Comparison of ENCODE assay signal across 14 cellular contexts in the genomic region with DNA sequence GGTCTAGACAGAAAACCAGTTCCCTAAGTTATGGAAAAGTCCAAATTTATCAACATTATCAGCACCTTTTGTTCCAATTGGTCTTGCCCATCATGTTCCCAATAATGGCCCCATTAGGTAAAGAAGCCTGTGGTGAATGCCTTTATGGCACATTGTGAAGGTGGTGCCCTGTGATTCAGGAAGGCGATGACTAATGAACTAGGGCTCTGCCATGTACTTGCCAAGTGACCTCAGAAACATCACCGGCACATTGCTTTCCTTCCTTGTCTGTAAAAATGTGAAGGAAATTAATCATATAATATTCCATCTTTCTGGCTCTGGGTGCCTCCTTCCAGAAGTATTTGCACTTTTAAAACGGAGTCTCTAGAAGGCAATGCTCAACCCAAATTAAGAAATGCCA.
DNase-seq lines count a peak whose midpoint lies in the region; ATAC-seq and TF ChIP-seq lines count a peak whose summit lies in the region.
"Had no signal": no experiment of that assay in that cellular context is flagged by ENCODE, and none has a peak within 500 bp of the region (broad histone marks: within the 10 kb centered on the region; RNA-seq: fewer than 3 reads in every experiment).

No MANE protein-coding gene starts in this region.

- ATAC-seq in left colon = peak; percentile 68
- ATAC-seq in HG02938 (IDR thresholded peaks at IDR 0.05; ENCODE audit: unreplicated experiment) = no peak
- no peak for ATAC-seq in HG03108 (IDR thresholded peaks at IDR 0.05; ENCODE audit: unreplicated experiment)
- ATAC-seq: stimulated activated naive CD8-positive, alpha-beta T cell treated with anti-CD3 and anti-CD28 coated beads, Interleukin-15, Interleukin-2, amounts not matched to agents 100 U/mL and 50 U/mL, for 24 hours had no signal

- H3K4me1 Mint-ChIP-seq in Calu3 (ENCODE audit: low read depth, unreplicated experiment) = peaks cover 17% of the 10 kb centered on the region
- H3K4me1 Mint-ChIP-seq in activated T-cell treated with anti-CD3 and anti-CD28 coated beads, Interleukin-2, amount 50 U/mL, for 24 hours (ENCODE audit: low read depth) = peaks cover 9% of the 10 kb centered on the region
- H3K4me1 Mint-ChIP-seq: CD8-positive, alpha-beta memory T cell; neural crest cell had no signal

- DNase-seq in Calu3 (peak; percentile 45), breast epithelium (ENCODE audit: low spot score in 2 of 2) (no peak), left colon (no peak), GM20000 (ENCODE audit: low spot score) (no peak)
- DNase-seq in activated T-cell treated with anti-CD3 and anti-CD28 coated beads, Interleukin-2, amount 50 U/mL, for 24 hours = no peak
- DNase-seq: activated effector memory CD4-positive, alpha-beta T cell treated with anti-CD3 and anti-CD28 coated beads, Interleukin-2, amount 50 U/mL, for 16 hours; brain microvascular endothelial cell; CD8-positive, alpha-beta memory T cell; hippocampal formation; stimulated activated naive CD8-positive, alpha-beta T cell treated with anti-CD3 and anti-CD28 coated beads, Interleukin-15, Interleukin-2, amounts not matched to agents 100 U/mL and 50 U/mL, for 24 hours had no signal

- no peak; the same call in 1 of the 2 replicates for TF ChIP-seq EP300 in Ishikawa (IDR thresholded peaks at IDR 0.05; ENCODE audit: borderline replicate concordance)

- no peak for TF ChIP-seq POLR2A in breast epithelium (IDR thresholded peaks at IDR 0.05)

- H3K27me3 Mint-ChIP-seq in Calu3 (ENCODE audit: unreplicated experiment) = peaks cover 11% of the 10 kb centered on the region
- H3K27me3 Mint-ChIP-seq in activated T-cell treated with anti-CD3 and anti-CD28 coated beads, Interleukin-2, amount 50 U/mL, for 24 hours = peaks cover 19% of the 10 kb centered on the region

- BruUV-seq in Calu3 (replicated peaks; lab: Mats Ljungman, UMichigan) = no TSS peak

- H3K4me3 Mint-ChIP-seq in Calu3 (ENCODE audit: low read depth, unreplicated experiment) = peak overlapping the region; percentile 2
- no peak overlapping the region for H3K4me3 Mint-ChIP-seq in activated T-cell treated with anti-CD3 and anti-CD28 coated beads, Interleukin-2, amount 50 U/mL, for 24 hours
- H3K4me3 Mint-ChIP-seq: neural crest cell had no signal

- H3K4me3 ChIP-seq in breast epithelium = no peak overlapping the region

- H3K36me3 Mint-ChIP-seq in Calu3 (ENCODE audit: insufficient read depth, unreplicated experiment) = no peaks in the 10 kb centered on the region
- H3K36me3 Mint-ChIP-seq in activated T-cell treated with anti-CD3 and anti-CD28 coated beads, Interleukin-2, amount 50 U/mL, for 24 hours (ENCODE audit: low read depth) = no peaks in the 10 kb centered on the region
- H3K36me3 Mint-ChIP-seq: CD8-positive, alpha-beta memory T cell had no signal

- peaks cover 0 to 7% of the 10 kb centered on the region in 2 donors for H3K4me1 ChIP-seq in breast epithelium

- no peaks in the 10 kb centered on the region for H3K9me3 ChIP-seq in breast epithelium

- H3K27ac ChIP-seq in breast epithelium = peak overlapping the region; percentile 41 to 57
- H3K27ac ChIP-seq: brain microvascular endothelial cell had no signal

- CTCF ChIA-PET in Calu3 (lab: Charles Lee) = interaction anchor here (0.7 to 1.1 kb wide), 4 partner anchors 121 to 370 kb away, joined by 3 to 4 read pairs (median 4); partner anchors contain the start of gene UNC5CL

- H3K36me3 ChIP-seq in breast epithelium = no peaks in the 10 kb centered on the region
- H3K36me3 ChIP-seq: brain microvascular endothelial cell had no signal

- H3K27ac Mint-ChIP-seq in Calu3 (ENCODE audit: unreplicated experiment) = no peak overlapping the region
- H3K27ac Mint-ChIP-seq in activated T-cell treated with anti-CD3 and anti-CD28 coated beads, Interleukin-2, amount 50 U/mL, for 24 hours = no peak overlapping the region
- H3K27ac Mint-ChIP-seq: CD8-positive, alpha-beta memory T cell had no signal

- intact Hi-C loops in Calu3 (cut with micrococcal nuclease; ENCODE audit: unreplicated experiment) = loop anchor here (5.0 kb wide), 1 partner anchor 91 kb away; no protein-coding TSS in a partner anchor
- intact Hi-C loops in breast epithelium (cut with DNase I; ENCODE audit: low total_unique reads) = no loop called here
- intact Hi-C loops in left colon (cut with DNase I, micrococcal nuclease) = no loop called here

- H3K9me3 Mint-ChIP-seq in Calu3 (ENCODE audit: low read depth, unreplicated experiment) = peaks cover 3% of the 10 kb centered on the region
- no peaks in the 10 kb centered on the region for H3K9me3 Mint-ChIP-seq in activated T-cell treated with anti-CD3 and anti-CD28 coated beads, Interleukin-2, amount 50 U/mL, for 24 hours

- H3K27me3 ChIP-seq in breast epithelium = no peaks in the 10 kb centered on the region
- H3K27me3 ChIP-seq: brain microvascular endothelial cell had no signal

- no peak for TF ChIP-seq CTCF in Calu3 (IDR thresholded peaks at IDR 0.05; ENCODE audit: unreplicated experiment)
- no peak for TF ChIP-seq CTCF in breast epithelium (IDR thresholded peaks at IDR 0.05)
- TF ChIP-seq CTCF in GM20000 (IDR thresholded peaks at IDR 0.05; ENCODE audit: extremely low read depth, missing control alignments) = no peak

- TF ChIP-seq RAD21 in Ishikawa (IDR thresholded peaks at IDR 0.05; ENCODE audit: low read depth) = no peak

TF ChIP-seq in Ishikawa, 13 proteins besides CTCF, POLR2A, EP300 and RAD21:
- TF ChIP-seq NFIC (IDR thresholded peaks at IDR 0.05) = peak; percentile 65; the same call in 1 of the 2 replicates
- no peak for TF ChIP-seq EGR1 (IDR thresholded peaks at IDR 0.05)
- TF ChIP-seq, protein P1, sequence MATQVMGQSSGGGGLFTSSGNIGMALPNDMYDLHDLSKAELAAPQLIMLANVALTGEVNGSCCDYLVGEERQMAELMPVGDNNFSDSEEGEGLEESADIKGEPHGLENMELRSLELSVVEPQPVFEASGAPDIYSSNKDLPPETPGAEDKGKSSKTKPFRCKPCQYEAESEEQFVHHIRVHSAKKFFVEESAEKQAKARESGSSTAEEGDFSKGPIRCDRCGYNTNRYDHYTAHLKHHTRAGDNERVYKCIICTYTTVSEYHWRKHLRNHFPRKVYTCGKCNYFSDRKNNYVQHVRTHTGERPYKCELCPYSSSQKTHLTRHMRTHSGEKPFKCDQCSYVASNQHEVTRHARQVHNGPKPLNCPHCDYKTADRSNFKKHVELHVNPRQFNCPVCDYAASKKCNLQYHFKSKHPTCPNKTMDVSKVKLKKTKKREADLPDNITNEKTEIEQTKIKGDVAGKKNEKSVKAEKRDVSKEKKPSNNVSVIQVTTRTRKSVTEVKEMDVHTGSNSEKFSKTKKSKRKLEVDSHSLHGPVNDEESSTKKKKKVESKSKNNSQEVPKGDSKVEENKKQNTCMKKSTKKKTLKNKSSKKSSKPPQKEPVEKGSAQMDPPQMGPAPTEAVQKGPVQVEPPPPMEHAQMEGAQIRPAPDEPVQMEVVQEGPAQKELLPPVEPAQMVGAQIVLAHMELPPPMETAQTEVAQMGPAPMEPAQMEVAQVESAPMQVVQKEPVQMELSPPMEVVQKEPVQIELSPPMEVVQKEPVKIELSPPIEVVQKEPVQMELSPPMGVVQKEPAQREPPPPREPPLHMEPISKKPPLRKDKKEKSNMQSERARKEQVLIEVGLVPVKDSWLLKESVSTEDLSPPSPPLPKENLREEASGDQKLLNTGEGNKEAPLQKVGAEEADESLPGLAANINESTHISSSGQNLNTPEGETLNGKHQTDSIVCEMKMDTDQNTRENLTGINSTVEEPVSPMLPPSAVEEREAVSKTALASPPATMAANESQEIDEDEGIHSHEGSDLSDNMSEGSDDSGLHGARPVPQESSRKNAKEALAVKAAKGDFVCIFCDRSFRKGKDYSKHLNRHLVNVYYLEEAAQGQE (IDR thresholded peaks at IDR 0.05; ENCODE audit: low read depth) = no peak
- no peak for TF ChIP-seq TAF1 (IDR thresholded peaks at IDR 0.05; ENCODE audit: low read depth)
- no peak for TF ChIP-seq CEBPB (IDR thresholded peaks at IDR 0.05)
- TF ChIP-seq TCF12 (IDR thresholded peaks at IDR 0.05; ENCODE audit: low read depth) = peak; percentile 49
- no peak for TF ChIP-seq USF1 (IDR thresholded peaks at IDR 0.05)
- no peak for TF ChIP-seq ZBTB7A (IDR thresholded peaks at IDR 0.05; ENCODE audit: low read depth)
- TF ChIP-seq TEAD4 (IDR thresholded peaks at IDR 0.05) = no peak
TF ChIP-seq in Ishikawa: peak in this region for 2.
